ENCODE assay signal across 5 cellular contexts in genomic region chr9:124321416-124321815, GRCh38.
"Had no signal": no experiment of that assay in that cellular context is flagged by ENCODE, and none has a peak within 500 bp of the region (broad histone marks: within the 10 kb centered on the region; RNA-seq: fewer than 3 reads in every experiment).

No MANE protein-coding gene starts in this region.

- ATAC-seq: GM23338, K562 had no signal

- DNase-seq: H9, HCEC 1CT, IMR-90 had no signal

- H3K4me3 ChIP-seq: GM23338, K562 had no signal

- H3K4me3 Mint-ChIP-seq: GM23338, H9 had no signal

- H3K9me3 Mint-ChIP-seq: GM23338 had no signal

- H3K27ac Mint-ChIP-seq: GM23338 had no signal
